19 cellular contexts compared by ENCODE assay signal in the genomic region with DNA sequence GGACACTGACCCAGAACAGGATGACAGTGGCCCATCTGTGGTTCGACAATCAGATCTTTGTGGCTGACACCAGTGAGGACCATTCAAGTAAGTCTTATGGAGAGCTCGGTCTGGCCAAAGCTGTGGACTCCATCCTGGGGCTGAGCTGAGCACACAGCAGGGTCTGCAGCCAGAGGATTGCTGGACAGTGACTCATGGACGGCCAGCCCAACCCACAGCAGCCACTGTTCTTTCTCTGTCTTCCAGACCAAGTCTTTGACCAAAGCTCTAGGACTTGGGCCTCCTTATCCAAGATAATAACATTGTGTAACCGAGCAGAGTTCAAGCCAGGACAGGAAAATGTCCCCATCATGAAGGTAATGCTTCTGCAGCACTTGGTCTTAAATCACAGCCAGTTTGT. TPM values are rescaled to one million over a fixed set of nuclear protein-coding genes. Genes with fewer than 3 reads are reported as not detected.
DNase-seq lines count a peak whose midpoint lies in the region; ATAC-seq and TF ChIP-seq lines count a peak whose summit lies in the region.
"Had no signal": no experiment of that assay in that cellular context is flagged by ENCODE, and none has a peak within 500 bp of the region (broad histone marks: within the 10 kb centered on the region; RNA-seq: fewer than 3 reads in every experiment).

No MANE protein-coding gene starts in this region.

- H3K9me3 Mint-ChIP-seq in activated T-helper 1 cell treated with anti-CD3 and anti-CD28 coated beads, Interleukin-12 subunit alpha, Interleukin-12 subunit beta, Interleukin-2, Interleukin-4 antibody, amounts not matched to agents 30 ng/mL and 10 ng/mL and 1 ng/mL, durations not matched to agents 14 hours and 24 hours and 36 hours, result no peaks in the 10 kb centered on the region
- H3K9me3 Mint-ChIP-seq: activated naive CD8-positive, alpha-beta T cell treated with anti-CD3 and anti-CD28 coated beads for 36 hours; activated T-cell treated with anti-CD3 and anti-CD28 coated beads, Interleukin-2, amount 50 U/mL, for 24 hours; stimulated activated naive CD8-positive, alpha-beta T cell treated with anti-CD3 and anti-CD28 coated beads, Interleukin-15, amount 100 ng/mL, for 72 hours had no signal

- no peaks in the 10 kb centered on the region for H3K36me3 ChIP-seq in osteoblast (ENCODE audit: insufficient read depth, low read length)
- H3K36me3 ChIP-seq: SJSA1 had no signal

- H3K27me3 Mint-ChIP-seq in activated T-helper 1 cell treated with anti-CD3 and anti-CD28 coated beads, Interleukin-12 subunit alpha, Interleukin-12 subunit beta, Interleukin-2, Interleukin-4 antibody, amounts not matched to agents 30 ng/mL and 10 ng/mL and 1 ng/mL, durations not matched to agents 14 hours and 24 hours and 36 hours (ENCODE audit: insufficient read depth), result peaks cover 48% of the 10 kb centered on the region

- H3K4me3 ChIP-seq in fibroblast of pulmonary artery (replicated peaks; ENCODE audit: low read depth, low read length) (no peak overlapping the region), osteoblast (ENCODE audit: insufficient read depth, low read length) (no peak overlapping the region)
- H3K4me3 ChIP-seq: SJSA1 had no signal

- no peaks in the 10 kb centered on the region for H4K20me1 ChIP-seq in osteoblast (ENCODE audit: insufficient read depth, low read length)

- TF ChIP-seq RAD21 in Ishikawa (IDR thresholded peaks at IDR 0.05; ENCODE audit: low read depth), result no peak

- no peak for TF ChIP-seq CTCF in fibroblast of pulmonary artery (IDR thresholded peaks at IDR 0.05; ENCODE audit: low read length, missing control alignments)
- no peak for TF ChIP-seq CTCF in osteoblast (IDR thresholded peaks at IDR 0.05; ENCODE audit: extremely low read depth, low read depth, low read length)

- H2AFZ ChIP-seq in osteoblast (ENCODE audit: low read length), result no peak overlapping the region

- no peak for ATAC-seq in HG03159 (IDR thresholded peaks at IDR 0.05; ENCODE audit: unreplicated experiment)
- ATAC-seq: left colon; stimulated activated naive CD8-positive, alpha-beta T cell treated with anti-CD3 and anti-CD28 coated beads, Interleukin-15, amount 100 ng/mL, for 72 hours had no signal

- no peaks in the 10 kb centered on the region for H3K27me3 ChIP-seq in osteoblast (ENCODE audit: insufficient read depth, low read length)
- H3K27me3 ChIP-seq: SJSA1 had no signal

- no peak overlapping the region for H3K27ac Mint-ChIP-seq in activated T-helper 1 cell treated with anti-CD3 and anti-CD28 coated beads, Interleukin-12 subunit alpha, Interleukin-12 subunit beta, Interleukin-2, Interleukin-4 antibody, amounts not matched to agents 30 ng/mL and 10 ng/mL and 1 ng/mL, durations not matched to agents 14 hours and 24 hours and 36 hours
- H3K27ac Mint-ChIP-seq: activated naive CD8-positive, alpha-beta T cell treated with anti-CD3 and anti-CD28 coated beads for 36 hours; activated T-cell treated with anti-CD3 and anti-CD28 coated beads, Interleukin-2, amount 50 U/mL, for 24 hours; stimulated activated naive CD8-positive, alpha-beta T cell treated with anti-CD3 and anti-CD28 coated beads, Interleukin-15, amount 100 ng/mL, for 72 hours had no signal

- H3K4me1 ChIP-seq in osteoblast (ENCODE audit: insufficient read depth, low read length), result peaks cover 2% of the 10 kb centered on the region
- H3K4me1 ChIP-seq: SJSA1 had no signal

- DNase-seq in AG20443 (ENCODE audit: low spot score) (peak; percentile 91), fibroblast of pulmonary artery (ENCODE audit: low read depth) (peak; percentile 60), osteoblast (ENCODE audit: insufficient read length, low spot score, missing footprints) (peak; percentile 88), NCI-H1105 (lab: John Stamatoyannopoulos, UW) (no peak), medulla oblongata (ENCODE audit: extremely low spot score) (no peak)
- no peak for DNase-seq in activated T-helper 1 cell treated with anti-CD3 and anti-CD28 coated beads, Interleukin-12 subunit alpha, Interleukin-12 subunit beta, Interleukin-2, Interleukin-4 antibody, amounts not matched to agents 30 ng/mL and 10 ng/mL and 1 ng/mL, durations not matched to agents 14 hours and 24 hours and 36 hours (ENCODE audit: low spot score)
- DNase-seq: activated naive CD8-positive, alpha-beta T cell treated with anti-CD3 and anti-CD28 coated beads for 36 hours; activated T-cell treated with anti-CD3 and anti-CD28 coated beads, Interleukin-2, amount 50 U/mL, for 24 hours; AML-193; hypothalamus; left colon; NCI-H1694; NCI-H446 treated with DMSO at 0.1 percent for 48 hours; stimulated activated CD4-positive, alpha-beta T cell treated with anti-CD3 and anti-CD28 coated beads, Interleukin-15, amount 100 ng/mL, for 24 hours; stimulated activated naive CD8-positive, alpha-beta T cell treated with anti-CD3 and anti-CD28 coated beads, Interleukin-15, amount 100 ng/mL, for 72 hours had no signal

- no peaks in the 10 kb centered on the region for H3K36me3 Mint-ChIP-seq in activated T-helper 1 cell treated with anti-CD3 and anti-CD28 coated beads, Interleukin-12 subunit alpha, Interleukin-12 subunit beta, Interleukin-2, Interleukin-4 antibody, amounts not matched to agents 30 ng/mL and 10 ng/mL and 1 ng/mL, durations not matched to agents 14 hours and 24 hours and 36 hours (ENCODE audit: low read depth)
- H3K36me3 Mint-ChIP-seq: activated naive CD8-positive, alpha-beta T cell treated with anti-CD3 and anti-CD28 coated beads for 36 hours had no signal

- H3K27ac ChIP-seq in osteoblast (ENCODE audit: low read depth, low read length), result no peak overlapping the region
- H3K27ac ChIP-seq: epithelial cell of prostate, SJSA1 had no signal

- H3K4me2 ChIP-seq in osteoblast (ENCODE audit: insufficient read depth, low read length), result no peak overlapping the region

- H3K9me3 ChIP-seq in osteoblast (ENCODE audit: low read depth, low read length), result no peaks in the 10 kb centered on the region
- H3K9me3 ChIP-seq: SJSA1 had no signal

- no peak for TF ChIP-seq EP300 in Ishikawa (IDR thresholded peaks at IDR 0.05; ENCODE audit: borderline replicate concordance)

- no peak overlapping the region for H3K4me3 Mint-ChIP-seq in activated T-helper 1 cell treated with anti-CD3 and anti-CD28 coated beads, Interleukin-12 subunit alpha, Interleukin-12 subunit beta, Interleukin-2, Interleukin-4 antibody, amounts not matched to agents 30 ng/mL and 10 ng/mL and 1 ng/mL, durations not matched to agents 14 hours and 24 hours and 36 hours
- H3K4me3 Mint-ChIP-seq: activated naive CD8-positive, alpha-beta T cell treated with anti-CD3 and anti-CD28 coated beads for 36 hours; activated T-cell treated with anti-CD3 and anti-CD28 coated beads, Interleukin-2, amount 50 U/mL, for 24 hours; stimulated activated naive CD8-positive, alpha-beta T cell treated with anti-CD3 and anti-CD28 coated beads, Interleukin-15, amount 100 ng/mL, for 72 hours had no signal

- H3K4me1 Mint-ChIP-seq in activated T-helper 1 cell treated with anti-CD3 and anti-CD28 coated beads, Interleukin-12 subunit alpha, Interleukin-12 subunit beta, Interleukin-2, Interleukin-4 antibody, amounts not matched to agents 30 ng/mL and 10 ng/mL and 1 ng/mL, durations not matched to agents 14 hours and 24 hours and 36 hours (ENCODE audit: low read depth), result peaks cover 14% of the 10 kb centered on the region

- H3K79me2 ChIP-seq in osteoblast (ENCODE audit: insufficient read depth, low read length), result no peaks in the 10 kb centered on the region

- intact Hi-C loops in activated T-helper 1 cell treated with anti-CD3 and anti-CD28 coated beads, Interleukin-12 subunit alpha, Interleukin-12 subunit beta, Interleukin-2, Interleukin-4 antibody, amounts not matched to agents 30 ng/mL and 10 ng/mL and 1 ng/mL, durations not matched to agents 14 hours and 24 hours and 36 hours (cut with micrococcal nuclease), result loop anchor here (5.0 kb wide), 1 partner anchor 275 kb away; no protein-coding TSS in a partner anchor

TF ChIP-seq in Ishikawa, 13 proteins besides CTCF, POLR2A, EP300 and RAD21:
- TF ChIP-seq NFIC (IDR thresholded peaks at IDR 0.05) (no peak), REST (IDR thresholded peaks at IDR 0.05; ENCODE audit: low read depth) (peak; percentile 45; the same call in 1 of the 2 replicates)

RNA-seq across cellular contexts. Expression of gene ATP12A, which starts 12.3 kb away (rescaled TPM):
- total RNA-seq in osteoblast, result under 0.01 TPM in 1 of 2 replicates, not detected in the other
- 0.16 and 0.20 TPM in 2 replicates for total RNA-seq in activated T-helper 1 cell treated with anti-CD3 and anti-CD28 coated beads, Interleukin-12 subunit alpha, Interleukin-12 subunit beta, Interleukin-2, Interleukin-4 antibody, amounts not matched to agents 30 ng/mL and 10 ng/mL and 1 ng/mL, durations not matched to agents 14 hours and 24 hours and 36 hours
- total RNA-seq: SJSA1 had no signal

Comparison
In these comparisons a context has a peak if more than half of its experiments do, and no peak if none do; other contexts are left out.
1. DNase-seq: peak in AG20443 (single experiment), fibroblast of pulmonary artery (single experiment) and osteoblast (single experiment); none in NCI-H1105 (single experiment), activated T-helper 1 cell treated with anti-CD3 and anti-CD28 coated beads, Interleukin-12 subunit alpha, Interleukin-12 subunit beta, Interleukin-2, Interleukin-4 antibody, amounts not matched to agents 30 ng/mL and 10 ng/mL and 1 ng/mL, durations not matched to agents 14 hours and 24 hours and 36 hours (single experiment) and medulla oblongata (single experiment).